18 cellular contexts compared by ENCODE assay signal in the genomic region with DNA sequence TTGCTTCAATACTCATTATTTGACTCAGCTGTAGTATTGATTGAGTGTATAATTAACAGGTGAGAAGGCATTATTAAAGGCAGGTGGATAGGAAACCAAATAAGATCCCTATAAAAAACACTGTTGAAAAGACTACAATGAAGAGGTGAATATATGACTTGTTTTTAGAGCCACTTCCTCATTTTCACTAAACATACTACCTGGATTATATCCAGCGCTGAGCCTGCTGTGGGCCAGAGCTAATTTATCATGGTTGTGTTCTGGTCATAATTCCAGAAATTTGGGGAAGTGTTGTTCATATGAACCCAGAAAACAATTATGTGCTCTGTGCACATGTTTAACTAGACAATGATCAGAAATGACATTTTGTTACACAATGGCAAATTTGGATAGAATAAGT.
DNase-seq lines count a peak whose midpoint lies in the region; ATAC-seq, FAIRE-seq and TF ChIP-seq lines count a peak whose summit lies in the region.
"Had no signal": no experiment of that assay in that cellular context is flagged by ENCODE, and none has a peak within 500 bp of the region (broad histone marks: within the 10 kb centered on the region; RNA-seq: fewer than 3 reads in every experiment).

No MANE protein-coding gene starts in this region.

- H2AFZ ChIP-seq in OCI-LY1 (ENCODE audit: low read length), result no peak overlapping the region
- no peak overlapping the region for H2AFZ ChIP-seq in trophoblast cell (ENCODE audit: insufficient read depth, low read length, poor library complexity)

- H4K12ac ChIP-seq in trophoblast cell (ENCODE audit: low read depth, low read length), result no peak overlapping the region

- H3K4me1 ChIP-seq in OCI-LY1 (ENCODE audit: insufficient read depth, low read length, severe bottlenecking), result peaks cover 32% of the 10 kb centered on the region
- H3K4me1 ChIP-seq in trophoblast cell (ENCODE audit: control insufficient read depth in 1 of 2, insufficient read depth in 2 of 2, low read length in 2 of 2), result no peaks in the 10 kb centered on the region

- H3K9me2 ChIP-seq in OCI-LY1 (ENCODE audit: low read depth, low read length), result no peaks in the 10 kb centered on the region

- no peak for TF ChIP-seq CTCF in OCI-LY1 (IDR thresholded peaks at IDR 0.05; ENCODE audit: low read length)

- whole genome bisulfite sequencing in trophoblast cell (ENCODE audit: extremely low coverage, insufficient coverage, insufficient read length), result no CpG with 5 or more reads among the region's 1 CpG

- H3K4me3 ChIP-seq in OCI-LY1 (ENCODE audit: low read depth, low read length, poor library complexity, severe bottlenecking) (no peak overlapping the region), trophoblast cell (ENCODE audit: low read depth, low read length) (no peak overlapping the region)

- H3F3A ChIP-seq in OCI-LY1 (ENCODE audit: insufficient read depth, low read length), result no peaks in the 10 kb centered on the region

- no peak overlapping the region for H3K14ac ChIP-seq in trophoblast cell (ENCODE audit: low read length)

- peak; percentile 62 for ATAC-seq in left colon
- ATAC-seq: PC-3 had no signal

- intact Hi-C loops in left colon (cut with DNase I, micrococcal nuclease), result no loop called here

- TF ChIP-seq POLR2A in GM12891 (IDR thresholded peaks at IDR 0.05; ENCODE audit: low read depth, low read length), result no peak

- FAIRE-seq in GM12891 (lab: Jason Lieb, UNC), result no peak
- FAIRE-seq: H1, HTR-8/SVneo had no signal

- H3K27me3 ChIP-seq in OCI-LY1 (ENCODE audit: insufficient read depth, low read length), result no peaks in the 10 kb centered on the region
- H3K27me3 ChIP-seq in trophoblast cell (ENCODE audit: insufficient read depth, low read length), result no peaks in the 10 kb centered on the region

- H3K4me2 ChIP-seq in OCI-LY1 (ENCODE audit: low read length), result no peak overlapping the region
- H3K4me2 ChIP-seq in trophoblast cell (ENCODE audit: low read length), result no peak overlapping the region

- no peaks in the 10 kb centered on the region for H3K79me1 ChIP-seq in trophoblast cell (ENCODE audit: low read length)

- H3K9me3 ChIP-seq in OCI-LY1 (ENCODE audit: low read length) (no peaks in the 10 kb centered on the region), trophoblast cell (ENCODE audit: insufficient read depth, low read depth, low read length) (no peaks in the 10 kb centered on the region)

- H3K27ac ChIP-seq in OCI-LY1 (ENCODE audit: low read depth, low read length, poor library complexity, severe bottlenecking) (peak overlapping the region; percentile 9), trophoblast cell (ENCODE audit: low read depth, low read length) (no peak overlapping the region)

- H2AK5ac ChIP-seq in trophoblast cell (ENCODE audit: low read length), result no peak overlapping the region

- H2BK5ac ChIP-seq in trophoblast cell (ENCODE audit: low read depth, low read length, poor library complexity), result no peak overlapping the region

- no peaks in the 10 kb centered on the region for H3K36me3 ChIP-seq in OCI-LY1 (ENCODE audit: insufficient read depth, low read length)
- H3K36me3 ChIP-seq in trophoblast cell (ENCODE audit: control insufficient read depth in 1 of 2, insufficient read depth in 2 of 2, low read length in 2 of 2), result no peaks in the 10 kb centered on the region

- H3K18ac ChIP-seq in trophoblast cell (ENCODE audit: low read length), result no peak overlapping the region

- no peak overlapping the region for H4K91ac ChIP-seq in trophoblast cell (ENCODE audit: low read depth, low read length)

- no peak overlapping the region for H2BK12ac ChIP-seq in trophoblast cell (ENCODE audit: low read length)

- H4K8ac ChIP-seq in trophoblast cell (ENCODE audit: low read depth, low read length), result no peak overlapping the region

- no peak overlapping the region for H3K4ac ChIP-seq in trophoblast cell (ENCODE audit: low read depth, low read length)

- H3K9ac ChIP-seq in OCI-LY1 (ENCODE audit: low read length) (no peak overlapping the region), trophoblast cell (ENCODE audit: low read length) (no peak overlapping the region)

- DNase-seq in GM12891 (ENCODE audit: insufficient read length, low spot score) (no peak), NCI-H146 treated with DMSO at 0.1 percent for 48 hours (lab: John Stamatoyannopoulos, UW; ENCODE audit: unreplicated experiment) (peak; percentile 99), left colon (no peak), trophoblast cell (no peak), UCSD-AML1 (lab: John Stamatoyannopoulos, UW; ENCODE audit: unreplicated experiment) (no peak)
- no peak for DNase-seq in stimulated activated CD4-positive, alpha-beta T cell treated with anti-CD3 and anti-CD28 coated beads, Interleukin-12 subunit alpha, Interleukin-12 subunit beta, amount 100 ng/mL, for 4 hours
- DNase-seq: ACHN; Calu3; CD4-positive, CD25-positive, alpha-beta regulatory T cell; GF-D8; NCI-H1048; NCI-H2171; NCI-H446 treated with DMSO at 0.1 percent for 48 hours; PC-3; T-helper 1 cell had no signal

- H3K79me2 ChIP-seq in OCI-LY1 (ENCODE audit: insufficient read depth, low read length), result no peaks in the 10 kb centered on the region
- H3K79me2 ChIP-seq in trophoblast cell (ENCODE audit: control insufficient read depth, insufficient read depth, low read length, poor library complexity), result no peaks in the 10 kb centered on the region

- no peak overlapping the region for H2BK120ac ChIP-seq in trophoblast cell (ENCODE audit: insufficient read depth, low read length, poor library complexity)

- H4K20me1 ChIP-seq in OCI-LY1 (ENCODE audit: insufficient read depth, low read length), result no peaks in the 10 kb centered on the region

- H3K23ac ChIP-seq in trophoblast cell (ENCODE audit: low read length), result no peak overlapping the region

TF ChIP-seq in GM12891, 5 proteins besides CTCF, POLR2A, EP300 and RAD21:
- TF ChIP-seq SPI1 (IDR thresholded peaks at IDR 0.05; ENCODE audit: low read depth, low read length) (peak; percentile 75), PAX5 (IDR thresholded peaks at IDR 0.05; ENCODE audit: insufficient read depth, low read length, severe bottlenecking) (no peak), TAF1 (IDR thresholded peaks at IDR 0.05; ENCODE audit: low read depth, low read length) (no peak)
